13 cellular contexts compared by ENCODE assay signal in the genomic region with DNA sequence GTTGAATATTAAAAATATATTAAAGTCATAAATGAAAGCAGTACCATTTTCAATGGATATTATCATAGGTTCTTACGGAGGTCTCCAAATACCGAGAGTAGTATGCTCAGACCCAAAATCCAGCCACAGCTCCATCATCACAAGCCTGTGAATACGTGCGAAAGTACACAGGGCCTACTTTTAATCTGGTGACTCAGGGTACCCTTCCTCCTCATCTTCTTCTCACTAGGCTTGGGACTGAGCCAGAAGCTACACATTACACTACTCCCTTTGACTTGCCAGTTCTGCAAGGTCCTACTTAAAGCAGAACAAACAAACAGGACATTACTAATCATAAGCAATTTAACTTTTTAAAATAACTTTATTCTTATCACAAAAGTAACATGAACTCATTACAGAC. TPM values are rescaled to one million over a fixed set of nuclear protein-coding genes. Genes with fewer than 3 reads are reported as not detected.
DNase-seq lines count a peak whose midpoint lies in the region; ATAC-seq, FAIRE-seq and TF ChIP-seq lines count a peak whose summit lies in the region.
"Had no signal": no experiment of that assay in that cellular context is flagged by ENCODE, and none has a peak within 500 bp of the region (broad histone marks: within the 10 kb centered on the region; RNA-seq: fewer than 3 reads in every experiment).

No MANE protein-coding gene starts in this region.

- no peak overlapping the region for H3K4ac ChIP-seq in mesenchymal stem cell (ENCODE audit: low read depth in 1 of 2, low read length in 2 of 2)

- no peak overlapping the region for H3K18ac ChIP-seq in mesenchymal stem cell (ENCODE audit: low read depth in 1 of 2, low read length in 2 of 2)

- H4K8ac ChIP-seq in mesenchymal stem cell (ENCODE audit: low read length) = no peak overlapping the region

- H3K27me3 ChIP-seq in GM23248 (replicated peaks; ENCODE audit: insufficient read depth) = no peaks in the 10 kb centered on the region
- no peaks in the 10 kb centered on the region for H3K27me3 ChIP-seq in ascending aorta
- no peaks in the 10 kb centered on the region for H3K27me3 ChIP-seq in mesenchymal stem cell (ENCODE audit: control insufficient read depth in 1 of 2, insufficient read depth in 1 of 2, low read length in 2 of 2)
- no peaks in the 10 kb centered on the region for H3K27me3 ChIP-seq in CD8-positive, alpha-beta memory T cell (ENCODE audit: insufficient read depth, low read length, poor library complexity, severe bottlenecking)

- no peak overlapping the region for H3K27ac Mint-ChIP-seq in CD8-positive, alpha-beta memory T cell
- H3K27ac Mint-ChIP-seq: activated naive CD8-positive, alpha-beta T cell treated with anti-CD3 and anti-CD28 coated beads, Interleukin-2, amount 10 ng/mL, durations not matched to agents 7 days and 5 days; effector memory CD8-positive, alpha-beta T cell; T-helper 1 cell treated with Interleukin-12 subunit alpha and Interleukin-12 subunit beta and Interleukin-4 antibody, amounts not matched to agents 30 μg/mL and 1 μg/mL, for 36 hours had no signal

- peaks cover 3 to 10% (median 7%) of the 10 kb centered on the region in 3 donors for H3K36me3 Mint-ChIP-seq in CD8-positive, alpha-beta memory T cell

- DNase-seq in A549 (ENCODE audit: low read depth in 1 of 2, low spot score in 1 of 2) = peak; percentile 12 to 28
- peak; percentile 73 for DNase-seq in GM23248
- peak in 1 of 2 donors; percentile 73 for DNase-seq in ascending aorta (ENCODE audit: low spot score in 2 of 2)
- DNase-seq in mesenchymal stem cell = peak; percentile 43
- DNase-seq in CD8-positive, alpha-beta memory T cell = no peak
- DNase-seq in RPMI8226 = no peak
- DNase-seq in NCI-H2227 treated with DMSO at 0.1 percent for 48 hours (lab: John Stamatoyannopoulos, UW) = no peak
- no peak for DNase-seq in lower leg skin (ENCODE audit: low spot score in 2 of 2)
- DNase-seq: activated naive CD8-positive, alpha-beta T cell treated with anti-CD3 and anti-CD28 coated beads, Interleukin-2, amount 10 ng/mL, durations not matched to agents 7 days and 5 days; C1 segment of cervical spinal cord; effector memory CD8-positive, alpha-beta T cell; NK-92 treated with Interleukin-12 subunit alpha and Interleukin-12 subunit beta, amount 100 ng/mL, for 24 hours had no signal

- H3K4me1 Mint-ChIP-seq in CD8-positive, alpha-beta memory T cell = peaks cover 26 to 55% (median 33%) of the 10 kb centered on the region in 3 donors

- H3K14ac ChIP-seq in mesenchymal stem cell (ENCODE audit: low read length in 2 of 2) = no peak overlapping the region

- CTCF ChIA-PET in A549 (lab: Yijun Ruan, JAX) = interaction anchor here (1.3 to 3.7 kb wide), 4 partner anchors 21 to 435 kb away, joined by 3 to 12 read pairs (median 5); partner anchors contain the start of gene CD274
- CTCF ChIA-PET in CD8-positive, alpha-beta memory T cell (lab: Charles Lee) = interaction anchor here (1.2 kb wide), 1 partner anchor 31 kb away, joined by 3 read pairs; no protein-coding TSS in a partner anchor

- no peaks in the 10 kb centered on the region for H3K27me3 Mint-ChIP-seq in CD8-positive, alpha-beta memory T cell
- H3K27me3 Mint-ChIP-seq: activated naive CD8-positive, alpha-beta T cell treated with anti-CD3 and anti-CD28 coated beads, Interleukin-2, amount 10 ng/mL, durations not matched to agents 7 days and 5 days; effector memory CD8-positive, alpha-beta T cell had no signal

- peaks cover 20% of the 10 kb centered on the region for H3K79me1 ChIP-seq in mesenchymal stem cell (replicated peaks; ENCODE audit: low read length, poor library complexity, severe bottlenecking)

- H2AFZ ChIP-seq in GM23248 = no peak overlapping the region
- H2AFZ ChIP-seq in mesenchymal stem cell (ENCODE audit: low read depth, low read length) = no peak overlapping the region

- H2BK12ac ChIP-seq in mesenchymal stem cell (ENCODE audit: low read length in 2 of 2) = no peak overlapping the region

- H2BK5ac ChIP-seq in mesenchymal stem cell (ENCODE audit: low read depth, low read length, poor library complexity, severe bottlenecking) = no peak overlapping the region

- H4K20me1 ChIP-seq in GM23248 (ENCODE audit: insufficient read depth) = no peaks in the 10 kb centered on the region

- ATAC-seq in A549 = peak in 1 of 2 experiments; percentile 71; a peak in 3 of 6 replicates
- ATAC-seq: effector memory CD8-positive, alpha-beta T cell had no signal

- H3K9me2 ChIP-seq in GM23248 (ENCODE audit: insufficient read depth) = no peaks in the 10 kb centered on the region

- H3K23ac ChIP-seq in mesenchymal stem cell (ENCODE audit: low read length in 2 of 2) = no peak overlapping the region

- no peaks in the 10 kb centered on the region for H3K9me3 ChIP-seq in A549
- H3K9me3 ChIP-seq in GM23248 (ENCODE audit: low read depth) = no peaks in the 10 kb centered on the region
- no peaks in the 10 kb centered on the region for H3K9me3 ChIP-seq in ascending aorta
- H3K9me3 ChIP-seq in mesenchymal stem cell (ENCODE audit: control insufficient read depth, low read length) = no peaks in the 10 kb centered on the region
- no peaks in the 10 kb centered on the region for H3K9me3 ChIP-seq in CD8-positive, alpha-beta memory T cell (ENCODE audit: low read length)

- H3K4me2 ChIP-seq in A549 (peak overlapping the region; percentile 58), GM23248 (ENCODE audit: unreplicated experiment) (peak overlapping the region; percentile 73), mesenchymal stem cell (ENCODE audit: low read length, poor library complexity, severe bottlenecking) (no peak overlapping the region)

- H2AK5ac ChIP-seq in mesenchymal stem cell (ENCODE audit: low read length, severe bottlenecking) = peak overlapping the region; percentile 8

- no peak overlapping the region for H2BK15ac ChIP-seq in mesenchymal stem cell (ENCODE audit: low read depth, poor library complexity, severe bottlenecking)

- H3K36me3 ChIP-seq in GM23248 (ENCODE audit: low read depth) = no peaks in the 10 kb centered on the region
- H3K36me3 ChIP-seq in ascending aorta = no peaks in the 10 kb centered on the region
- H3K36me3 ChIP-seq in mesenchymal stem cell (ENCODE audit: control insufficient read depth in 1 of 2, insufficient read depth in 2 of 2, low read depth in 1 of 2, low read length in 2 of 2) = no peaks in the 10 kb centered on the region
- no peaks in the 10 kb centered on the region for H3K36me3 ChIP-seq in CD8-positive, alpha-beta memory T cell (ENCODE audit: insufficient read depth, low read length)

- TF ChIP-seq CTCF in A549 (IDR thresholded peaks at IDR 0.05) = no peak
- no peak for TF ChIP-seq CTCF in ascending aorta (IDR thresholded peaks at IDR 0.05)
- TF ChIP-seq CTCF in lower leg skin (IDR thresholded peaks at IDR 0.05) = no peak

- H3K4me1 ChIP-seq in A549 (peaks cover 27% of the 10 kb centered on the region), GM23248 (ENCODE audit: insufficient read depth) (peaks cover 31% of the 10 kb centered on the region), ascending aorta (peaks cover 2 to 35% of the 10 kb centered on the region in 2 donors), mesenchymal stem cell (ENCODE audit: control insufficient read depth, insufficient read depth, low read depth, low read length) (no peaks in the 10 kb centered on the region)
- peaks cover 36% of the 10 kb centered on the region for H3K4me1 ChIP-seq in CD8-positive, alpha-beta memory T cell (ENCODE audit: insufficient read depth, low read length)

- no peak overlapping the region for H3K4me3 ChIP-seq in A549
- H3K4me3 ChIP-seq in GM23248 = no peak overlapping the region
- H3K4me3 ChIP-seq in ascending aorta = no peak overlapping the region
- no peak overlapping the region for H3K4me3 ChIP-seq in mesenchymal stem cell (ENCODE audit: insufficient read depth in 1 of 2, low read depth in 1 of 2, low read length in 2 of 2)
- H3K4me3 ChIP-seq in CD8-positive, alpha-beta memory T cell (ENCODE audit: low read length) = no peak overlapping the region
- H3K4me3 ChIP-seq in lower leg skin (ENCODE audit: low read depth, poor library complexity, severe bottlenecking) = no peak overlapping the region

- no peak for TF ChIP-seq EP300 in A549 (IDR thresholded peaks at IDR 0.05)

- no peaks in the 10 kb centered on the region for H3K9me3 Mint-ChIP-seq in CD8-positive, alpha-beta memory T cell
- H3K9me3 Mint-ChIP-seq: activated naive CD8-positive, alpha-beta T cell treated with anti-CD3 and anti-CD28 coated beads, Interleukin-2, amount 10 ng/mL, durations not matched to agents 7 days and 5 days; effector memory CD8-positive, alpha-beta T cell; T-helper 1 cell treated with Interleukin-12 subunit alpha and Interleukin-12 subunit beta and Interleukin-4 antibody, amounts not matched to agents 30 μg/mL and 1 μg/mL, for 36 hours had no signal

- peak overlapping the region; percentile 3 to 57; a peak in 3 of 6 replicates for H3K27ac ChIP-seq in A549
- H3K27ac ChIP-seq in GM23248 = peak overlapping the region; percentile 24
- peak overlapping the region; percentile 49 to 82 for H3K27ac ChIP-seq in ascending aorta
- H3K27ac ChIP-seq in mesenchymal stem cell (ENCODE audit: low read length, poor library complexity, severe bottlenecking) = no peak overlapping the region
- no peak overlapping the region for H3K27ac ChIP-seq in CD8-positive, alpha-beta memory T cell (ENCODE audit: low read depth, low read length)

- no peak for TF ChIP-seq RAD21 in A549 (conservative IDR thresholded peaks at IDR 0.05 in 1 of 2, IDR thresholded peaks at IDR 0.05 in 1 of 2)

- H3K79me2 ChIP-seq in GM23248 (ENCODE audit: insufficient read depth) = peaks cover 56% of the 10 kb centered on the region

- H3K4me3 Mint-ChIP-seq in CD8-positive, alpha-beta memory T cell = no peak overlapping the region
- H3K4me3 Mint-ChIP-seq: activated naive CD8-positive, alpha-beta T cell treated with anti-CD3 and anti-CD28 coated beads, Interleukin-2, amount 10 ng/mL, durations not matched to agents 7 days and 5 days; effector memory CD8-positive, alpha-beta T cell; T-helper 1 cell treated with Interleukin-12 subunit alpha and Interleukin-12 subunit beta and Interleukin-4 antibody, amounts not matched to agents 30 μg/mL and 1 μg/mL, for 36 hours had no signal

- WGBS in A549 (ENCODE audit: missing lambda C conversion rate) = 70% methylated on average over 4 of the region's 4 CpGs
- WGBS in GM23248 (ENCODE audit: low coverage in 1 of 2, low lambda C conversion rate in 2 of 2, missing lambda C conversion rate in 2 of 2), 2 experiments = 13 to 16% methylated on average over 4 of the region's 4 CpGs
- 65% methylated on average over 4 of the region's 4 CpGs for WGBS in mesenchymal stem cell
- 80 to 84% methylated on average over 4 of the region's 4 CpGs for WGBS in lower leg skin, 2 donors

- H3F3A ChIP-seq in GM23248 (ENCODE audit: insufficient read depth) = peaks cover 15% of the 10 kb centered on the region

- H4K91ac ChIP-seq in mesenchymal stem cell (ENCODE audit: low read length) = no peak overlapping the region

- TF ChIP-seq POLR2A in A549 (IDR thresholded peaks at IDR 0.05; ENCODE audit: low read length) (no peak), lower leg skin (IDR thresholded peaks at IDR 0.05) (no peak)

- H3K9ac ChIP-seq in GM23248 (no peak overlapping the region), mesenchymal stem cell (ENCODE audit: low read length) (no peak overlapping the region)

- POLR2A ChIA-PET in A549 (lab: Yijun Ruan, JAX) = interaction anchor here (0.5 to 1.0 kb wide), 2 partner anchors 13 to 196 kb away, joined by 3 read pairs; no protein-coding TSS in a partner anchor
- POLR2A ChIA-PET in CD8-positive, alpha-beta memory T cell (lab: Charles Lee) = no interaction called here

- in situ Hi-C loops in GM23248 (cut with MboI) = no loop called here

- FAIRE-seq in A549 (lab: Jason Lieb, UNC) = peak; percentile 13

- intact Hi-C loops in ascending aorta (cut with DNase I) = loop anchor here (10.0 kb wide), 2 partner anchors 637 to 793 kb away; partner anchors contain the start of genes JAK2 and UHRF2
- intact Hi-C loops in lower leg skin (cut with DNase I; ENCODE audit: low total_unique reads) = no loop called here

- H2BK120ac ChIP-seq in mesenchymal stem cell (ENCODE audit: low read depth, low read length) = no peak overlapping the region

RNA-seq across cellular contexts. Expression of gene RIC1, which starts 7.6 kb away (rescaled TPM):
- polyA plus RNA-seq in A549 (2011; rRNA removed) (26.8 and 32.8 TPM in 2 replicates), A549 (2017; fragmentation: RNase III; extraction: RNeasy Plus Mini Kit Qiagen cat#74134 plus additional on column Dnase treatment) (10.7 to 11.9 TPM (median 11.4 TPM) in 3 replicates), GM23248 (2016; fragmentation: Nextera tagmentation; extraction: Ambion mirVana) (13.0 and 13.7 TPM in 2 replicates)
- polyA plus RNA-seq in A549 (2012; cell fraction: cytosol; rRNA removed) = 6.8 and 9.8 TPM in 2 replicates
- polyA plus RNA-seq in A549 (2012; cell fraction: nucleus; rRNA removed) = 10.5 and 11.7 TPM in 2 replicates
- 38.4 and 39.0 TPM in 2 replicates for polyA minus RNA-seq in A549 (2011; rRNA and poly(A)+ RNA removed)
- 39.6 and 48.7 TPM in 2 replicates for total RNA-seq in GM23248 (2014; rRNA removed; shearing (Covaris generic))
- total RNA-seq in ascending aorta (46.7 TPM), lower leg skin (10 to 100 TPM; 31.3 to 62.3 (median 37.6) TPM)
- polyA plus RNA-seq in mesenchymal stem cell (2013, experiment 1 of 2) = 16.4 TPM
- 16.7 TPM for polyA plus RNA-seq in mesenchymal stem cell (2013, experiment 2 of 2)
- total RNA-seq in CD8-positive, alpha-beta memory T cell = 10 to 100 TPM; 13.2 to 15.0 TPM
- polyA plus RNA-seq in CD8-positive, alpha-beta memory T cell = 6.3 TPM

Comparison
In these comparisons a context has a peak if more than half of its experiments do, and no peak if none do; other contexts are left out.
1. DNase-seq: peak in A549 (2 of 2), GM23248 (single experiment) and mesenchymal stem cell (single experiment); none in CD8-positive, alpha-beta memory T cell (0 of 5), RPMI8226 (single experiment), NCI-H2227 treated with DMSO at 0.1 percent for 48 hours (single experiment) and lower leg skin (0 of 2).
2. H3K27ac ChIP-seq: peak in A549 (2 of 2), GM23248 (single experiment) and ascending aorta (2 of 2); none in mesenchymal stem cell (single experiment) and CD8-positive, alpha-beta memory T cell (single experiment).